Comparison of ENCODE assay signal across 8 cellular contexts in the genomic region with DNA sequence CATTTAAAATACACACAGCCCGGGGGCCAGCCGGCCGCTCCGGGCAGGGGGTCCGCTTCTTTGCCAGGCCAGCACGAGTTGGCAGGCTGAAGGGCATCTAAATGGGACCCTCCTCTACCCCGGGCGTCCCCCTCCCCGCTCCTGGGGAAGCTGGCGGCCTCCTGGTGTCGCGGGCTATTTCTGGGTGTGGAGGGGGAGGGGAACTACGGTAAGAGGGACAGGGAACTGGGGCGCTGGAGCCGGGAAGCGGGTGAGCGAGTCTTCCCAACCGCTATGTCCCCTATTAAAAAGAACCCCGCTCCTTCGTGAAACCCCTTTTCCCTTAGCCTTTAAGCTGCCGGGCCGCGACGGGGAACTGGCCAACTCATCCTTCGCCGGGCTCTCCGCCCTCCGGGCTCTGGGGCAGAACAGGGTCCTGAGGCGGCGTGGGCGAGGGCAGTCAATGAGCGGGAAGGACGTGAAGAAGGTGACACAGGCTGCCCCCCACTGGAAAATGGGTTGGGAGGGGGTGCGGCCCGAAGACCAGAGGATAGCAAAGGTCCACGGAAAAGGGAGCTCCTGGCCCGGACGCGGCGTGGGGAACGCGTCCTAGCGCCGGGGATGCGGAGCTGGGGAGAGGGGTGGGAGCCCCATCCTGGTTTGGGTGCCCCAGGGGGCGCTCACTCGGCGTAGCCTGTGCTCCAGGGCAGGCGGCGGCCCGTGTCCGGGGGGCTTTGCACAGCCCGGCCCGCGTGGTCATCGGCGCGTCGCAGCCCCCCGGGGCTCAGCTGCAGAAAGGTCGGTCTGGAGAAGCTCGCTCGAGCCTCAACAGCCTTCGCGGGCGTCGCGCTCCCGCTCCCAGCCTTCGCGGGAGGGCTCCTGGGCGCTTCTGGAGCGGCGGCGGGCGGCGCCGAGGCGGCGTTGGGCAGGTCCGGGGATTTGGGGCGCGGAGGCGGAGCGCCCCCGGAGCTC. TPM values are rescaled to one million over a fixed set of nuclear protein-coding genes. Genes with fewer than 3 reads are reported as not detected.
DNase-seq lines count a peak whose midpoint lies in the region; ATAC-seq and TF ChIP-seq lines count a peak whose summit lies in the region.

No MANE protein-coding gene starts in this region.

- no peaks in the 10 kb centered on the region for H3K9me3 Mint-ChIP-seq in endodermal cell
- no peaks in the 10 kb centered on the region for H3K9me3 Mint-ChIP-seq in naive thymus-derived CD8-positive, alpha-beta T cell

- CTCF ChIA-PET in HCT116 (lab: Charles Lee), result interaction anchor here (0.6 to 4.3 kb wide), 13 partner anchors 10 to 1352 kb away, joined by 3 to 114 read pairs (median 8); partner anchors contain the start of gene LRIG2

- RAD21 ChIA-PET in HCT116 (lab: Charles Lee; ENCODE audit: low non-redundant PET in 1 of 2, low total read pairs in 2 of 2, uncharacterized antibody in 2 of 2, unreplicated experiment in 2 of 2), result interaction anchor here (0.7 to 3.3 kb wide), 6 partner anchors 90 to 345 kb away, joined by 3 to 16 read pairs (median 4); no protein-coding TSS in a partner anchor

- peak overlapping the region; percentile 65 for H3K4me3 Mint-ChIP-seq in endodermal cell
- H3K4me3 Mint-ChIP-seq in naive thymus-derived CD8-positive, alpha-beta T cell, result peak overlapping the region; percentile 72 to 94 (median 84)

- H3K27me3 Mint-ChIP-seq in endodermal cell (ENCODE audit: insufficient read depth), result peaks cover 72% of the 10 kb centered on the region
- peaks cover 2 to 35% (median 5%) of the 10 kb centered on the region in 5 donors for H3K27me3 Mint-ChIP-seq in naive thymus-derived CD8-positive, alpha-beta T cell

- no peaks in the 10 kb centered on the region for H3K36me3 Mint-ChIP-seq in endodermal cell (ENCODE audit: low read depth)
- no peaks in the 10 kb centered on the region for H3K36me3 Mint-ChIP-seq in naive thymus-derived CD8-positive, alpha-beta T cell

- H2AFZ ChIP-seq in HCT116 (ENCODE audit: low read depth, low read length, poor library complexity, severe bottlenecking), result no peak overlapping the region

- TF ChIP-seq RAD21 in HCT116 (IDR thresholded peaks at IDR 0.05; ENCODE audit: low read depth), result no peak

- 0 out of 2 replicates have a peak, but pooled peaks cover 2% of the 10 kb centered on the region for H3F3A ChIP-seq in DOHH2 (ENCODE audit: control insufficient read depth, insufficient read depth)

- H3K27ac ChIP-seq in DOHH2 (ENCODE audit: low read depth, low read length) (no peak overlapping the region), HCT116 (ENCODE audit: low read depth, low read length) (peak overlapping the region; percentile 34; the same call in 1 of the 2 replicates), SJCRH30 (no peak overlapping the region), endodermal cell (ENCODE audit: low read depth, low read length) (no peak overlapping the region)

- H3K4me3 ChIP-seq in DOHH2 (ENCODE audit: low read length) (peak overlapping the region; percentile 75), HCT116 (replicated peaks in 1 of 2; ENCODE audit: low read depth in 1 of 2, low read length in 2 of 2) (peak overlapping the region; percentile 58 to 75), SJCRH30 (peak overlapping the region; percentile 72), endodermal cell (ENCODE audit: low read length) (peak overlapping the region; percentile 76)

- WGBS in endodermal cell (ENCODE audit: insufficient coverage in 1 of 2, insufficient read length in 1 of 2), 2 experiments, result 0 to 1% methylated on average over 34 to 85 of the region's 86 CpGs

- TF ChIP-seq POLR2A in HCT116 (IDR thresholded peaks at IDR 0.05; ENCODE audit: borderline replicate concordance, extremely low read depth, insufficient read depth, insufficient read length), result no peak

- H3K36me3 ChIP-seq in DOHH2 (ENCODE audit: control insufficient read depth, low read length), result no peaks in the 10 kb centered on the region
- no peaks in the 10 kb centered on the region for H3K36me3 ChIP-seq in HCT116 (ENCODE audit: control insufficient read depth in 1 of 2, insufficient read depth in 2 of 2, low read length in 2 of 2)
- no peaks in the 10 kb centered on the region for H3K36me3 ChIP-seq in SJCRH30
- no peaks in the 10 kb centered on the region for H3K36me3 ChIP-seq in endodermal cell (ENCODE audit: control insufficient read depth, insufficient read depth, low read length)

- TF ChIP-seq CTCF in DOHH2 (IDR thresholded peaks at IDR 0.05; ENCODE audit: low read depth, low read length, poor library complexity, severe bottlenecking), result peak; percentile 19
- TF ChIP-seq CTCF in HCT116 (IDR thresholded peaks at IDR 0.05 in 2 of 3, conservative IDR thresholded peaks at IDR 0.05 in 1 of 3; ENCODE audit: borderline replicate concordance in 1 of 3, insufficient read depth in 1 of 3, low read depth in 2 of 3, low read length in 2 of 3), result 0 out of 6 replicates have a peak, but pooled peaks of 1 of the 3 experiments have one; percentile 4
- no peak for TF ChIP-seq CTCF in endodermal cell (conservative IDR thresholded peaks at IDR 0.05)

- intact Hi-C loops in HCT116 (cut with micrococcal nuclease), result loop anchor here (5.0 kb wide), 2 partner anchors 168 to 243 kb away; partner anchors contain the start of gene SLC16A1

- peak; percentile 28 for ATAC-seq in HCT116
- ATAC-seq in naive thymus-derived CD8-positive, alpha-beta T cell, result peak in 1 of 2 donors; percentile 7

- H3K4me2 ChIP-seq in DOHH2 (ENCODE audit: low read length) (peak overlapping the region; percentile 92), HCT116 (ENCODE audit: low read length) (peak overlapping the region; percentile 99)

- no peaks in the 10 kb centered on the region for H3K9me2 ChIP-seq in DOHH2 (replicated peaks; ENCODE audit: control insufficient read depth, low read length)
- no peaks in the 10 kb centered on the region for H3K9me2 ChIP-seq in HCT116 (ENCODE audit: insufficient read depth)

- H4K20me1 ChIP-seq in DOHH2 (ENCODE audit: control insufficient read depth, insufficient read depth, low read depth, low read length) (0 out of 2 replicates have a peak, but pooled peaks cover 4% of the 10 kb centered on the region), HCT116 (ENCODE audit: insufficient read depth) (no peaks in the 10 kb centered on the region)

- H3K27me3 ChIP-seq in DOHH2 (ENCODE audit: control insufficient read depth, low read length), result peaks cover 19% of the 10 kb centered on the region
- no peaks in the 10 kb centered on the region for H3K27me3 ChIP-seq in HCT116 (ENCODE audit: insufficient read depth, low read length)
- H3K27me3 ChIP-seq in SJCRH30, result no peaks in the 10 kb centered on the region
- peaks cover 36% of the 10 kb centered on the region for H3K27me3 ChIP-seq in endodermal cell (ENCODE audit: control insufficient read depth, insufficient read depth, low read length, poor library complexity, severe bottlenecking)

- no peaks in the 10 kb centered on the region for H3K79me2 ChIP-seq in DOHH2 (ENCODE audit: control insufficient read depth, low read length)
- H3K79me2 ChIP-seq in HCT116 (ENCODE audit: insufficient read depth, low read length), result no peaks in the 10 kb centered on the region

- H3K4me1 Mint-ChIP-seq in endodermal cell, result peaks cover 42% of the 10 kb centered on the region
- peaks cover 14 to 29% (median 23%) of the 10 kb centered on the region in 4 donors for H3K4me1 Mint-ChIP-seq in naive thymus-derived CD8-positive, alpha-beta T cell

- TSS peak; percentile 40 for BruUV-seq in HCT116 (replicated peaks; lab: Mats Ljungman, UMichigan)

- H3K9ac ChIP-seq in HCT116 (ENCODE audit: low read length) (peak overlapping the region; percentile 72), endodermal cell (ENCODE audit: extremely low read depth, low read length, poor library complexity, severe bottlenecking) (no peak overlapping the region)

- H3K9me3 ChIP-seq in DOHH2 (ENCODE audit: control insufficient read depth, insufficient read depth, low read length) (no peaks in the 10 kb centered on the region), HCT116 (ENCODE audit: control insufficient read depth in 1 of 2, insufficient read depth in 1 of 2, low read depth in 1 of 2, low read length in 2 of 2) (no peaks in the 10 kb centered on the region), SJCRH30 (replicated peaks) (no peaks in the 10 kb centered on the region), endodermal cell (ENCODE audit: control insufficient read depth, low read length) (no peaks in the 10 kb centered on the region)

- POLR2A ChIA-PET in HCT116 (lab: Charles Lee), result interaction anchor here (0.9 to 3.5 kb wide), 6 partner anchors 10 to 358 kb away, joined by 3 to 16 read pairs (median 6); partner anchors contain the start of genes LRIG2 and SLC16A1
- POLR2A ChIA-PET in naive thymus-derived CD8-positive, alpha-beta T cell (lab: Charles Lee), result interaction anchor here (0.8 to 3.2 kb wide), 11 partner anchors 10 to 1498 kb away, joined by 3 to 25 read pairs (median 3); partner anchors contain the start of genes CAPZA1, LRIG2, MOV10 and SLC16A1

- H3K4me1 ChIP-seq in DOHH2 (ENCODE audit: control insufficient read depth, low read length) (peaks cover 43% of the 10 kb centered on the region), HCT116 (ENCODE audit: control insufficient read depth in 1 of 2, insufficient read depth in 2 of 2, low read length in 2 of 2) (peaks cover 18 to 39% of the 10 kb centered on the region in 2 experiments), SJCRH30 (peaks cover 3% of the 10 kb centered on the region; the same call in 1 of the 2 replicates), endodermal cell (ENCODE audit: control insufficient read depth, insufficient read depth, low read length) (no peaks in the 10 kb centered on the region)

- DNase-seq in HCT116 (ENCODE audit: low read depth, low spot score) (no peak), SJCRH30 (peak in 1 of 2 experiments; percentile 39), endodermal cell (peak; percentile 78), NCI-H1436 (lab: John Stamatoyannopoulos, UW) (no peak), NCI-H2196 (lab: John Stamatoyannopoulos, UW; ENCODE audit: unreplicated experiment) (no peak), NCI-H1694 (lab: John Stamatoyannopoulos, UW) (no peak)
- DNase-seq in naive thymus-derived CD8-positive, alpha-beta T cell, result peak in 1 of 10 donors; percentile 62

- no peak overlapping the region for H3K27ac Mint-ChIP-seq in endodermal cell
- H3K27ac Mint-ChIP-seq in naive thymus-derived CD8-positive, alpha-beta T cell, result peak overlapping the region in 5 of 10 donors; percentile 41 to 83 (median 55)

RNA-seq across cellular contexts. Expression of gene PPM1J, which starts 0.5 kb away (rescaled TPM):
- 7.5 TPM for total RNA-seq in HCT116 (2021; ENCODE audit: unreplicated experiment)
- 8.6 and 9.0 TPM in 2 replicates for polyA plus RNA-seq in HCT116 (2012)
- total RNA-seq in SJCRH30 (2014; rRNA removed; shearing (Covaris generic)), result 0.85 and 1.2 TPM in 2 replicates
- total RNA-seq in endodermal cell, result 1 to 10 TPM; 3.1 to 5.7 TPM
- 3.6 TPM for polyA plus RNA-seq in endodermal cell (2013, experiment 1 of 2)
- 1.7 TPM for polyA plus RNA-seq in endodermal cell (2013, experiment 2 of 2)
- under 1 TPM in 1 of 2 experiments, not detected in 1; 0.44 TPM for total RNA-seq in naive thymus-derived CD8-positive, alpha-beta T cell
- polyA plus RNA-seq in naive thymus-derived CD8-positive, alpha-beta T cell, result not detected

RNA-seq across cellular contexts. Expression of gene RHOC, which starts 7.7 kb away (rescaled TPM):
- total RNA-seq in HCT116 (2021; ENCODE audit: unreplicated experiment), result 154 TPM
- polyA plus RNA-seq in HCT116 (2012), result 306 and 377 TPM in 2 replicates
- total RNA-seq in SJCRH30 (2014; rRNA removed; shearing (Covaris generic)), result 72.4 and 87.5 TPM in 2 replicates
- total RNA-seq in endodermal cell, result 100 to 1,000 TPM; 168 to 171 TPM
- polyA plus RNA-seq in endodermal cell (2013, experiment 1 of 2), result 115 TPM
- polyA plus RNA-seq in endodermal cell (2013, experiment 2 of 2), result 123 TPM
- total RNA-seq in naive thymus-derived CD8-positive, alpha-beta T cell, result 1 to 10 TPM; 3.0 to 4.2 TPM
- polyA plus RNA-seq in naive thymus-derived CD8-positive, alpha-beta T cell, result 10 to 100 TPM in 1 of 3 donors, 1 to 10 TPM in 2; 2.2 to 46.7 (median 2.8) TPM

RNA-seq across cellular contexts. Expression of gene MOV10, which starts 40.1 kb away (rescaled TPM):
- total RNA-seq in HCT116 (2021; ENCODE audit: unreplicated experiment), result 109 TPM
- polyA plus RNA-seq in HCT116 (2012), result 111 and 121 TPM in 2 replicates
- total RNA-seq in SJCRH30 (2014; rRNA removed; shearing (Covaris generic)), result 35.4 and 45.7 TPM in 2 replicates
- 100 to 1,000 TPM; 113 to 124 TPM for total RNA-seq in endodermal cell
- 47.9 TPM for polyA plus RNA-seq in endodermal cell (2013, experiment 1 of 2)
- polyA plus RNA-seq in endodermal cell (2013, experiment 2 of 2), result 41.0 TPM
- 10 to 100 TPM; 84.2 to 89.9 TPM for total RNA-seq in naive thymus-derived CD8-positive, alpha-beta T cell
- 10 to 100 TPM; 24.7 to 40.4 (median 29.5) TPM for polyA plus RNA-seq in naive thymus-derived CD8-positive, alpha-beta T cell

Comparison
In these comparisons a context has a peak if more than half of its experiments do, and no peak if none do; other contexts are left out.
1. RNA of gene RHOC, which starts 7.7 kb away (total RNA-seq): 168 to 171 TPM in endodermal cell, 154 TPM in HCT116 (single experiment) and 72.4 to 87.5 TPM in SJCRH30; 3.0 to 4.2 TPM in naive thymus-derived CD8-positive, alpha-beta T cell; every median in the first group is over 10 times any median in the second.
2. Peak in every context shown above with its lines, with median percentiles within 50 percentile points of each other: H3K4me3 ChIP-seq.